24 cellular contexts compared by ENCODE assay signal in the genomic region with DNA sequence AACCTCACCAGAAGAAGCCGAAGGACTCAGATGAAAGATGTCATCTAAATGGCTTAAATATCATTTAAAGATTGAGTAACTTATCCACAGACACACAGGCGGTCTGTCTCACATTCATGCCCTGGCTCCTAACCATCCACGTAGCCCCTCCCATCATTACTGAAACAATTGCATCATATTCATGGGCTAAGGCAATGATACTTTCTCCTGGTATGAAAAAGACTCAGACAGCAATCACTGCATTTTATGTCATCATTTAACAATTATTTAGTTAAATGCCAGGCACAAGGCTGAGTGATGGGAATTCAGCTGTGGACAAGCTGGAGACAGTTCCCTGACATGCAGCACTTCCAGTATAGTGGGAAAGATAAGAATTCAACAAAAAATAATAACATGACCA. TPM values are rescaled to one million over a fixed set of nuclear protein-coding genes. Genes with fewer than 3 reads are reported as not detected.
DNase-seq lines count a peak whose midpoint lies in the region; ATAC-seq, FAIRE-seq and TF ChIP-seq lines count a peak whose summit lies in the region.
"Had no signal": no experiment of that assay in that cellular context is flagged by ENCODE, and none has a peak within 500 bp of the region (broad histone marks: within the 10 kb centered on the region; RNA-seq: fewer than 3 reads in every experiment).

No MANE protein-coding gene starts in this region.

- intact Hi-C loops in left cardiac atrium (cut with DNase I) = no loop called here

- H3K36me3 Mint-ChIP-seq in astrocyte (ENCODE audit: low read depth, unreplicated experiment) = no peaks in the 10 kb centered on the region
- H3K36me3 Mint-ChIP-seq: activated CD8-positive, alpha-beta memory T cell treated with anti-CD3 and anti-CD28 coated beads, Interleukin-2, amount 10 ng/mL, durations not matched to agents 7 days and 5 days; CD8-positive, alpha-beta T cell; naive thymus-derived CD4-positive, alpha-beta T cell had no signal

- peaks cover 0 to 9% of the 10 kb centered on the region in 2 donors for H3K9me3 ChIP-seq in right atrium auricular region
- H3K9me3 ChIP-seq in astrocyte (ENCODE audit: insufficient read depth, low read depth, low read length) = no peaks in the 10 kb centered on the region
- H3K9me3 ChIP-seq: HAP-1, lower lobe of right lung had no signal

- no peaks in the 10 kb centered on the region for H3K36me3 ChIP-seq in right atrium auricular region
- H3K36me3 ChIP-seq in astrocyte (ENCODE audit: insufficient read depth, low read length) = no peaks in the 10 kb centered on the region
- H3K36me3 ChIP-seq: HAP-1, lower lobe of right lung had no signal

- no peak overlapping the region for H2AFZ ChIP-seq in astrocyte (ENCODE audit: low read depth, low read length)

- peak overlapping the region; percentile 80 for H3K27ac Mint-ChIP-seq in astrocyte (ENCODE audit: unreplicated experiment)
- H3K27ac Mint-ChIP-seq: activated CD8-positive, alpha-beta memory T cell treated with anti-CD3 and anti-CD28 coated beads, Interleukin-2, amount 10 ng/mL, durations not matched to agents 7 days and 5 days; CD8-positive, alpha-beta T cell; naive thymus-derived CD4-positive, alpha-beta T cell had no signal

- no peaks in the 10 kb centered on the region for H3K9me3 Mint-ChIP-seq in astrocyte (ENCODE audit: unreplicated experiment)
- H3K9me3 Mint-ChIP-seq: CD8-positive, alpha-beta T cell had no signal

- DNase-seq in left cardiac atrium (no peak), right atrium auricular region (ENCODE audit: low spot score) (no peak), astrocyte (ENCODE audit: low read depth) (peak; percentile 4), fibroblast of the conjunctiva (ENCODE audit: low read depth) (peak; percentile 22), SW480 (ENCODE audit: low spot score) (no peak), NCI-H2081 (lab: John Stamatoyannopoulos, UW) (no peak), NCI-H1048 (lab: John Stamatoyannopoulos, UW) (no peak)
- DNase-seq: 8988T; activated CD4-positive, CD25-positive, alpha-beta regulatory T cell; activated CD8-positive, alpha-beta memory T cell treated with anti-CD3 and anti-CD28 coated beads, Interleukin-2, amount 10 ng/mL, durations not matched to agents 7 days and 5 days; activated gamma-delta T cell; CD8-positive, alpha-beta T cell; lower lobe of right lung; naive thymus-derived CD4-positive, alpha-beta T cell; NCI-H2107; RPMI8226; stimulated activated CD4-positive, alpha-beta T cell treated with anti-CD3 and anti-CD28 coated beads, Interleukin-2, amount 100 ng/mL, for 48 hours; stimulated activated CD8-positive, alpha-beta memory T cell treated with anti-CD3 and anti-CD28 coated beads, Interleukin-4, amount 100 ng/mL, for 48 hours had no signal

- no peak overlapping the region for H3K9ac ChIP-seq in astrocyte (ENCODE audit: low read length)

- H3K4me3 ChIP-seq in right atrium auricular region = no peak overlapping the region
- H3K4me3 ChIP-seq in astrocyte (ENCODE audit: insufficient read depth, low read depth, low read length) = no peak overlapping the region
- H3K4me3 ChIP-seq: GM12878, HAP-1, lower lobe of right lung had no signal

- H3K27me3 ChIP-seq in right atrium auricular region (no peaks in the 10 kb centered on the region), astrocyte (ENCODE audit: insufficient read depth, low read length) (no peaks in the 10 kb centered on the region)
- H3K27me3 ChIP-seq: foreskin keratinocyte had no signal

- H3K27ac ChIP-seq in right atrium auricular region (no peak overlapping the region), astrocyte (ENCODE audit: low read depth, low read length) (no peak overlapping the region)
- H3K27ac ChIP-seq: foreskin keratinocyte, lower lobe of right lung had no signal

- no peak overlapping the region for H3K4me3 Mint-ChIP-seq in astrocyte (ENCODE audit: unreplicated experiment)
- H3K4me3 Mint-ChIP-seq: activated CD8-positive, alpha-beta memory T cell treated with anti-CD3 and anti-CD28 coated beads, Interleukin-2, amount 10 ng/mL, durations not matched to agents 7 days and 5 days; CD8-positive, alpha-beta T cell; naive thymus-derived CD4-positive, alpha-beta T cell had no signal

- TF ChIP-seq CTCF in right atrium auricular region (IDR thresholded peaks at IDR 0.05) (no peak), astrocyte (IDR thresholded peaks at IDR 0.05; ENCODE audit: insufficient read depth, low read depth, low read length) (no peak)

- H4K20me1 ChIP-seq in astrocyte (ENCODE audit: insufficient read depth, low read length) = no peaks in the 10 kb centered on the region

- no peak for FAIRE-seq in astrocyte (lab: Jason Lieb, UNC)
- FAIRE-seq: GM12878, HTR-8/SVneo had no signal

- no peaks in the 10 kb centered on the region for H3K79me2 ChIP-seq in astrocyte (ENCODE audit: insufficient read depth, low read length)

- H3K4me2 ChIP-seq in astrocyte (ENCODE audit: low read length) = no peak overlapping the region

- no peaks in the 10 kb centered on the region for H3K4me1 ChIP-seq in right atrium auricular region
- H3K4me1 ChIP-seq in astrocyte (ENCODE audit: insufficient read depth, low read length) = peaks cover 7% of the 10 kb centered on the region
- H3K4me1 ChIP-seq: foreskin keratinocyte, HAP-1, lower lobe of right lung had no signal

- no peaks in the 10 kb centered on the region for H3K27me3 Mint-ChIP-seq in astrocyte (ENCODE audit: low read depth, unreplicated experiment)

- ATAC-seq in left cardiac atrium (peak; percentile 73 to 80), GM21447 (IDR thresholded peaks at IDR 0.05; ENCODE audit: unreplicated experiment) (no peak)
- ATAC-seq: activated CD8-positive, alpha-beta memory T cell treated with anti-CD3 and anti-CD28 coated beads, Interleukin-2, amount 10 ng/mL, durations not matched to agents 7 days and 5 days; CD8-positive, alpha-beta T cell; foreskin keratinocyte; GM12878; naive thymus-derived CD4-positive, alpha-beta T cell had no signal

- peaks cover 17% of the 10 kb centered on the region for H3K4me1 Mint-ChIP-seq in astrocyte (ENCODE audit: low read depth, unreplicated experiment)
- H3K4me1 Mint-ChIP-seq: activated CD8-positive, alpha-beta memory T cell treated with anti-CD3 and anti-CD28 coated beads, Interleukin-2, amount 10 ng/mL, durations not matched to agents 7 days and 5 days; naive thymus-derived CD4-positive, alpha-beta T cell had no signal

RNA-seq across cellular contexts. Expression of a gene that starts 11.2 kb away (rescaled TPM):
- total RNA-seq in left cardiac atrium = not detected
- total RNA-seq in right atrium auricular region = not detected
- not detected in 2 replicates for total RNA-seq in astrocyte
- total RNA-seq: activated CD8-positive, alpha-beta memory T cell treated with anti-CD3 and anti-CD28 coated beads, Interleukin-2, amount 10 ng/mL, durations not matched to agents 7 days and 5 days; CD8-positive, alpha-beta T cell; dermis microvascular lymphatic vessel endothelial cell; foreskin keratinocyte; GM12878; lower lobe of right lung; naive thymus-derived CD4-positive, alpha-beta T cell had no signal

Comparison
In these comparisons a context has a peak if more than half of its experiments do, and no peak if none do; other contexts are left out.
1. DNase-seq: peak in astrocyte (single experiment) and fibroblast of the conjunctiva (single experiment); none in left cardiac atrium (single experiment), right atrium auricular region (single experiment), SW480 (single experiment), NCI-H2081 (0 of 2) and NCI-H1048 (single experiment).